ENCODE assay signal across 13 cellular contexts in the genomic region with DNA sequence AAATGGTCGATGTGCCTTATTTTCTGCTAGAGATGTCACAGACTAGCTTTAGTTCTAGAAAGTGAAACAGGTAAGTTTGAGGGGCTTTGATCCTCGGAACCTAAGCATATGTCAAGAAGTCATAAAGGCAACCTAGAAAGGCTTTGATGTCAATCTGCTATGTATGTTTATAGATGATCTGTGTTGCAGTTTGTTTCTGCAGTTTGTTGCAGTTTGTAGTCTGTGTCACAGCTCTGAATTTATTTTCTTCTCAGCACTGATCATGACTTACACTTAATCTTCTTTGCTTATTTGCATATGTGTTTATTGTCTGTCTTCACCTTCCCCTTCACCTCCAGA. TPM values are rescaled to one million over a fixed set of nuclear protein-coding genes. Genes with fewer than 3 reads are reported as not detected.
DNase-seq lines count a peak whose midpoint lies in the region; ATAC-seq and TF ChIP-seq lines count a peak whose summit lies in the region.
"Had no signal": no experiment of that assay in that cellular context is flagged by ENCODE, and none has a peak within 500 bp of the region (broad histone marks: within the 10 kb centered on the region; RNA-seq: fewer than 3 reads in every experiment).

No MANE protein-coding gene starts in this region.

- CTCF ChIA-PET in CD4-positive, alpha-beta memory T cell (lab: Charles Lee; ENCODE audit: partially characterized antibody), result interaction anchor here (0.6 to 1.5 kb wide), 3 partner anchors 34 to 168 kb away, joined by 3 to 6 read pairs (median 4); no protein-coding TSS in a partner anchor

- intact Hi-C loops in CD4-positive, alpha-beta memory T cell (cut with micrococcal nuclease), result loop anchor here (10.0 kb wide), 1 partner anchor 247 kb away; a partner anchor contains a TSS
- intact Hi-C loops in natural killer cell (cut with micrococcal nuclease), result no loop called here

- H3K27ac Mint-ChIP-seq in CD4-positive, alpha-beta memory T cell, result peak overlapping the region in 5 of 7 donors; percentile 19 to 95 (median 63)
- H3K27ac Mint-ChIP-seq in activated naive CD8-positive, alpha-beta T cell treated with anti-CD3 and anti-CD28 coated beads, Interleukin-2, amount 50 U/mL, for 24 hours, result no peak overlapping the region
- H3K27ac Mint-ChIP-seq in natural killer cell, result peak overlapping the region; percentile 65 to 98

- POLR2A ChIA-PET in CD4-positive, alpha-beta memory T cell (lab: Charles Lee; ENCODE audit: partially characterized antibody), result interaction anchor here (0.5 to 0.7 kb wide), 2 partner anchors 11 to 806 kb away, joined by 3 to 6 read pairs; no protein-coding TSS in a partner anchor

- 46 to 56% methylated on average over 2 of the region's 2 CpGs for WGBS in GM23248 (ENCODE audit: low coverage in 1 of 2, low lambda C conversion rate in 2 of 2, missing lambda C conversion rate in 2 of 2), 2 experiments

- H3K36me3 Mint-ChIP-seq in CD4-positive, alpha-beta memory T cell, result peaks cover 36 to 49% of the 10 kb centered on the region in 2 donors
- H3K36me3 Mint-ChIP-seq in activated naive CD8-positive, alpha-beta T cell treated with anti-CD3 and anti-CD28 coated beads, Interleukin-2, amount 50 U/mL, for 24 hours (ENCODE audit: low read depth), result peaks cover 29% of the 10 kb centered on the region
- H3K36me3 Mint-ChIP-seq in natural killer cell, result no peaks in the 10 kb centered on the region

- H2AFZ ChIP-seq in GM23248, result no peak overlapping the region

- H3K27me3 Mint-ChIP-seq in CD4-positive, alpha-beta memory T cell, result no peaks in the 10 kb centered on the region
- no peaks in the 10 kb centered on the region for H3K27me3 Mint-ChIP-seq in activated naive CD8-positive, alpha-beta T cell treated with anti-CD3 and anti-CD28 coated beads, Interleukin-2, amount 50 U/mL, for 24 hours
- no peaks in the 10 kb centered on the region for H3K27me3 Mint-ChIP-seq in natural killer cell (ENCODE audit: low read depth in 2 of 2)

- peaks cover 52 to 97% (median 76%) of the 10 kb centered on the region in 4 donors for H3K4me1 Mint-ChIP-seq in CD4-positive, alpha-beta memory T cell
- H3K4me1 Mint-ChIP-seq in activated naive CD8-positive, alpha-beta T cell treated with anti-CD3 and anti-CD28 coated beads, Interleukin-2, amount 50 U/mL, for 24 hours, result peaks cover 86% of the 10 kb centered on the region
- H3K4me1 Mint-ChIP-seq in natural killer cell, result peaks cover 66 to 79% of the 10 kb centered on the region in 2 donors

- TF ChIP-seq CTCF in natural killer cell (IDR thresholded peaks at IDR 0.05), result no peak

- no peak for ATAC-seq in activated naive CD8-positive, alpha-beta T cell treated with anti-CD3 and anti-CD28 coated beads, Interleukin-2, amount 50 U/mL, for 24 hours
- no peak for ATAC-seq in natural killer cell
- no peak for ATAC-seq in GM19328 (IDR thresholded peaks at IDR 0.05; ENCODE audit: unreplicated experiment)
- ATAC-seq in GM18907 (IDR thresholded peaks at IDR 0.05; ENCODE audit: unreplicated experiment), result no peak

- H3F3A ChIP-seq in GM23248 (ENCODE audit: insufficient read depth), result peaks cover 8% of the 10 kb centered on the region

- peak in 3 of 5 donors; percentile 19 to 27 (median 22) for DNase-seq in CD4-positive, alpha-beta memory T cell
- peak; percentile 10 for DNase-seq in GM23248
- DNase-seq in activated naive CD8-positive, alpha-beta T cell treated with anti-CD3 and anti-CD28 coated beads, Interleukin-2, amount 50 U/mL, for 24 hours, result no peak
- DNase-seq in natural killer cell, result no peak
- DNase-seq in stimulated activated CD4-positive, alpha-beta T cell treated with anti-CD3 and anti-CD28 coated beads, Interleukin-2, amount 100 ng/mL, for 24 hours, result no peak
- DNase-seq in activated effector memory CD4-positive, alpha-beta T cell treated with Interleukin-2 at 50 U/mL for 16 hours, result no peak
- DNase-seq: NCI-H1092; NCI-H524 treated with DMSO at 0.1 percent for 48 hours; stimulated activated CD4-positive, alpha-beta T cell treated with anti-CD3 and anti-CD28 coated beads, Interleukin-12 subunit alpha, Interleukin-12 subunit beta, amount 100 ng/mL, for 4 hours; stimulated activated CD8-positive, alpha-beta memory T cell treated with anti-CD3 and anti-CD28 coated beads, Interleukin-4, amount 100 ng/mL, for 48 hours had no signal

- peak overlapping the region; percentile 42 for H3K4me2 ChIP-seq in GM23248 (ENCODE audit: unreplicated experiment)

- H3K36me3 ChIP-seq in CD4-positive, alpha-beta memory T cell (ENCODE audit: insufficient read depth, low read length), result no peaks in the 10 kb centered on the region
- peaks cover 6% of the 10 kb centered on the region; the same call in 1 of the 2 replicates for H3K36me3 ChIP-seq in GM23248 (ENCODE audit: low read depth)

- peaks cover 39% of the 10 kb centered on the region for H4K20me1 ChIP-seq in GM23248 (ENCODE audit: insufficient read depth)

- H3K27ac ChIP-seq in CD4-positive, alpha-beta memory T cell (ENCODE audit: low read depth, low read length), result no peak overlapping the region
- H3K27ac ChIP-seq in GM23248, result no peak overlapping the region
- H3K27ac ChIP-seq: SJSA1 had no signal

- peaks cover 98% of the 10 kb centered on the region for H3K4me1 ChIP-seq in CD4-positive, alpha-beta memory T cell (ENCODE audit: insufficient read depth, low read length)
- peaks cover 56% of the 10 kb centered on the region for H3K4me1 ChIP-seq in GM23248 (ENCODE audit: insufficient read depth)

- H3K27me3 ChIP-seq in CD4-positive, alpha-beta memory T cell (ENCODE audit: insufficient read depth, low read length), result no peaks in the 10 kb centered on the region
- no peaks in the 10 kb centered on the region for H3K27me3 ChIP-seq in GM23248 (replicated peaks; ENCODE audit: insufficient read depth)
- H3K27me3 ChIP-seq: SJSA1 had no signal

- no peak overlapping the region for H3K9ac ChIP-seq in GM23248

- no peaks in the 10 kb centered on the region for H3K9me3 Mint-ChIP-seq in CD4-positive, alpha-beta memory T cell
- H3K9me3 Mint-ChIP-seq in activated naive CD8-positive, alpha-beta T cell treated with anti-CD3 and anti-CD28 coated beads, Interleukin-2, amount 50 U/mL, for 24 hours, result no peaks in the 10 kb centered on the region
- H3K9me3 Mint-ChIP-seq in natural killer cell, result no peaks in the 10 kb centered on the region

- in situ Hi-C loops in GM23248 (cut with MboI), result no loop called here

- H3K4me3 Mint-ChIP-seq in CD4-positive, alpha-beta memory T cell, result peak overlapping the region; percentile 6 to 84 (median 73)
- H3K4me3 Mint-ChIP-seq in activated naive CD8-positive, alpha-beta T cell treated with anti-CD3 and anti-CD28 coated beads, Interleukin-2, amount 50 U/mL, for 24 hours, result peak overlapping the region; percentile 62
- H3K4me3 Mint-ChIP-seq in natural killer cell, result peak overlapping the region; percentile 53

- no peaks in the 10 kb centered on the region for H3K9me2 ChIP-seq in GM23248 (ENCODE audit: insufficient read depth)

- no peaks in the 10 kb centered on the region for H3K9me3 ChIP-seq in CD4-positive, alpha-beta memory T cell (ENCODE audit: control insufficient read depth in 1 of 2, low read length in 2 of 2)
- no peaks in the 10 kb centered on the region for H3K9me3 ChIP-seq in GM23248 (ENCODE audit: low read depth)
- H3K9me3 ChIP-seq: SJSA1 had no signal

- peaks cover 100% of the 10 kb centered on the region for H3K79me2 ChIP-seq in GM23248 (ENCODE audit: insufficient read depth)

- no peak overlapping the region for H3K4me3 ChIP-seq in CD4-positive, alpha-beta memory T cell (ENCODE audit: low read length in 2 of 2)
- H3K4me3 ChIP-seq in GM23248, result no peak overlapping the region; the same call in 1 of the 2 replicates
- H3K4me3 ChIP-seq: SJSA1 had no signal

RNA-seq across cellular contexts. Expression of a gene that starts 5.9 kb away (rescaled TPM):
- 100 to 1,000 TPM; 158 to 168 TPM for total RNA-seq in CD4-positive, alpha-beta memory T cell
- polyA plus RNA-seq in CD4-positive, alpha-beta memory T cell, result 100 to 1,000 TPM; 172 to 176 TPM
- total RNA-seq in GM23248 (2014; rRNA removed; shearing (Covaris generic)), result 46.4 and 66.1 TPM in 2 replicates
- polyA plus RNA-seq in GM23248 (2016; fragmentation: Nextera tagmentation; extraction: Ambion mirVana), result 71.7 and 75.3 TPM in 2 replicates
- total RNA-seq in natural killer cell, result 100 to 1,000 TPM; 201 to 246 (median 202) TPM

Comparison
In these comparisons a context has a peak if more than half of its experiments do, and no peak if none do; other contexts are left out.
1. DNase-seq: peak in CD4-positive, alpha-beta memory T cell (3 of 5) and GM23248 (single experiment); none in activated naive CD8-positive, alpha-beta T cell treated with anti-CD3 and anti-CD28 coated beads, Interleukin-2, amount 50 U/mL, for 24 hours (single experiment), natural killer cell (single experiment), stimulated activated CD4-positive, alpha-beta T cell treated with anti-CD3 and anti-CD28 coated beads, Interleukin-2, amount 100 ng/mL, for 24 hours (0 of 2) and activated effector memory CD4-positive, alpha-beta T cell treated with Interleukin-2 at 50 U/mL for 16 hours (single experiment).
2. Peak in every context shown above with its lines, with median percentiles within 50 percentile points of each other: H3K4me3 Mint-ChIP-seq.